Comparison of ENCODE assay signal across 8 cellular contexts in the genomic region with DNA sequence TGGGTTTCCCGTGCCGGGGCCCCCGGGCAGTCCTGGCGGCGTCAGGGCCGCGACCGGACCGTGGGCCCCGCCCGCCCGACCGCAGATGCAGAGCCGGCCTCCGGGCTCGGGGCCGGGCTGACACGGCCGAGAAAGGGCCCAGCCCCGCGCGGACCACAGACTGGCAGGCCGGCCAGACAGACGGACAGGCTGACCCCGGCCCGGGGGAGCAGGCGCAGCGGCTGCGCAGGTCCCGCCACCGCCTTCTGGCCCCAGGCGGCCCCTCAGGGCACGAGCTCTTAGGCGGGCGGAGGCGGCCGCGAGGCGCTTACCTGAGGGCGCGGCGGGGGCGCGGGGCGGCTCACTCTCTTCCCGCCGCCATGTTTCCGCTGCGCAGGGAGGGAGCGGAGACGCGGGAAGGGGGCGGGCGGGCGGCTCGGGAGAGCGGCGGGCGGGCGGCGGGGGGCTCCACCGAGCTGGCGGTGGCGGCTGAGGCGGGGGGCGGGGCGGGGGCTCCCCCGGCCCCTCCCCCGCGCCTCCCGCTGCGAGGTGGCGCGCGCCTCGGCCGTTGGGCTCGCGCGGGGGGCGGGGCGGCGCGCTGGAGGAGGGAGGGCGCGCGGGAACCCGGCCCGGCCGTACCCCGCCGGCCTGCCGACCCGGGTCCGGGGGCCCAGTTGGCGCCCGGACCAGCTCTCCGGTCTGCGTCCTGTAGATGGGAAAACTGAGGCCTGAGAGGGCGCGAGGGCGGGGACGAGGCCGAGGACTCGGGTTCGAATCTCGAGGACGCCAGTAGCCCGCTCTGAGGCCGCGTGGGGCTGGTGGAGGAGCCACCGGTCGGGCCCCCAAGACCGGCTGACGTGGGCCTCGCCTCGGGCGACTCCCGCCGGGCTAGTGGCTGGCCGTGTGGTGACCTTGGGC. TPM values are rescaled to one million over a fixed set of nuclear protein-coding genes. Genes with fewer than 3 reads are reported as not detected.
DNase-seq lines count a peak whose midpoint lies in the region; ATAC-seq and TF ChIP-seq lines count a peak whose summit lies in the region.

A gene (minus strand): TSS at position 559 of the 897 bp plus-strand sequence. CDS start 56,173 bp downstream, outside the sequence.

- H3K36me3 ChIP-seq in right lobe of liver: no peaks in the 10 kb centered on the region

- no peaks in the 10 kb centered on the region for H3K36me3 Mint-ChIP-seq in dendritic cell treated with granulocyte-macrophage colony-stimulating factor and Interleukin-4, amounts not matched to agents 40 ng/mL and 50 ng/mL, for 4 days (ENCODE audit: low read depth)

- intact Hi-C loops in dendritic cell treated with granulocyte-macrophage colony-stimulating factor and Interleukin-4, amounts not matched to agents 40 ng/mL and 50 ng/mL, for 4 days (cut with micrococcal nuclease): no loop called here
- intact Hi-C loops in right lobe of liver (cut with DNase I): no loop called here

- peak within 1 kb of the TSS; percentile 84 for H3K4me3 ChIP-seq in GM12875 (ENCODE audit: low read depth, low read length)
- peak within 1 kb of the TSS; percentile 73 to 91 (median 79) for H3K4me3 ChIP-seq in right lobe of liver

- H3K4me1 Mint-ChIP-seq in dendritic cell treated with granulocyte-macrophage colony-stimulating factor and Interleukin-4, amounts not matched to agents 40 ng/mL and 50 ng/mL, for 4 days (ENCODE audit: low read depth): peaks cover 18% of the 10 kb centered on the region

- H3K27me3 Mint-ChIP-seq in dendritic cell treated with granulocyte-macrophage colony-stimulating factor and Interleukin-4, amounts not matched to agents 40 ng/mL and 50 ng/mL, for 4 days: peaks cover 9% of the 10 kb centered on the region

- peak within 1 kb of the TSS; percentile 69 for H3K27ac Mint-ChIP-seq in dendritic cell treated with granulocyte-macrophage colony-stimulating factor and Interleukin-4, amounts not matched to agents 40 ng/mL and 50 ng/mL, for 4 days

- peak within 1 kb of the TSS; percentile 76 for H3K4me3 Mint-ChIP-seq in dendritic cell treated with granulocyte-macrophage colony-stimulating factor and Interleukin-4, amounts not matched to agents 40 ng/mL and 50 ng/mL, for 4 days

- no peaks in the 10 kb centered on the region for H3K27me3 ChIP-seq in right lobe of liver

- no peak for TF ChIP-seq POLR2A in right lobe of liver (IDR thresholded peaks at IDR 0.05)

- peaks cover 0 to 32% (median 7%) of the 10 kb centered on the region in 4 donors for H3K4me1 ChIP-seq in right lobe of liver

- peak; percentile 92 for DNase-seq in NCI-H2029 treated with DMSO at 0.1 percent for 48 hours (lab: John Stamatoyannopoulos, UW)
- peak; percentile 33 for DNase-seq in activated CD4-positive, alpha-beta T cell treated with anti-CD3 and anti-CD28 coated beads for 1 hour
- peak; percentile 52 to 63 (median 60) for DNase-seq in right lobe of liver
- DNase-seq in stimulated activated CD4-positive, alpha-beta T cell treated with anti-CD3 and anti-CD28 coated beads, Interleukin-4, amount 100 ng/mL, for 4 hours: peak; percentile 62 to 64
- no peak for DNase-seq in NCI-H1694 (lab: John Stamatoyannopoulos, UW)

- no peaks in the 10 kb centered on the region for H3K9me3 ChIP-seq in right lobe of liver

- ATAC-seq in HG02571 (IDR thresholded peaks at IDR 0.05; ENCODE audit: unreplicated experiment): peak; percentile 38
- peak; percentile 35 to 73 (median 62) for ATAC-seq in right lobe of liver

- H3K9me3 Mint-ChIP-seq in dendritic cell treated with granulocyte-macrophage colony-stimulating factor and Interleukin-4, amounts not matched to agents 40 ng/mL and 50 ng/mL, for 4 days: no peaks in the 10 kb centered on the region

- 4% methylated on average over 32 of the region's 121 CpGs for WGBS in right lobe of liver (ENCODE audit: insufficient coverage, low coverage, low lambda C conversion rate, missing lambda C conversion rate)

- TF ChIP-seq CTCF in GM12875 (IDR thresholded peaks at IDR 0.05; ENCODE audit: borderline replicate concordance, insufficient read depth, low read depth, low read length) (no peak), right lobe of liver (IDR thresholded peaks at IDR 0.05) (no peak)

- peak within 1 kb of the TSS; percentile 85 to 92 (median 87) for H3K27ac ChIP-seq in right lobe of liver

RNA-seq across cellular contexts. Expression of the gene that starts here (rescaled TPM):
- total RNA-seq in right lobe of liver: 10 to 100 TPM in 4 of 6 experiments, 1 to 10 TPM in 2; 6.6 to 16.9 (median 13.1) TPM
